8 cellular contexts compared by ENCODE assay signal in genomic region chrX:39652336-39652735, GRCh38.
DNase-seq lines count a peak whose midpoint lies in the region; ATAC-seq and TF ChIP-seq lines count a peak whose summit lies in the region.

No MANE protein-coding gene starts in this region.

- peaks cover 0 to 10% (median 0%) of the 10 kb centered on the region in 7 donors for H3K9me3 Mint-ChIP-seq in CD14-positive monocyte

- H3K4me3 ChIP-seq in HAP-1 (no peak overlapping the region), iPS-20b (ENCODE audit: low read length) (0 out of 2 replicates have a peak overlapping the region, but pooled peaks have one; percentile 52)

- H3K9me3 ChIP-seq in HAP-1: no peaks in the 10 kb centered on the region
- H3K9me3 ChIP-seq in iPS-20b (ENCODE audit: insufficient read depth, low read depth, low read length): no peaks in the 10 kb centered on the region

- H3K27ac ChIP-seq in iPS-20b (ENCODE audit: low read length): no peak overlapping the region

- no peak overlapping the region for H3K27ac Mint-ChIP-seq in CD14-positive monocyte

- H3K27me3 ChIP-seq in HAP-1 (ENCODE audit: low read depth): no peaks in the 10 kb centered on the region
- H3K27me3 ChIP-seq in iPS-20b (ENCODE audit: insufficient read depth, low read length): no peaks in the 10 kb centered on the region

- intact Hi-C loops in CD14-positive monocyte (cut with micrococcal nuclease): no loop called here

- ATAC-seq in HG02623 (IDR thresholded peaks at IDR 0.05; ENCODE audit: unreplicated experiment) (no peak), GM18858 (IDR thresholded peaks at IDR 0.05; ENCODE audit: unreplicated experiment) (no peak), HG03432 (IDR thresholded peaks at IDR 0.05; ENCODE audit: unreplicated experiment) (no peak)

- H3K4me1 Mint-ChIP-seq in CD14-positive monocyte: no peaks in the 10 kb centered on the region

- peaks cover 26% of the 10 kb centered on the region for H3K4me1 ChIP-seq in HAP-1
- peaks cover 25% of the 10 kb centered on the region; the same call in 1 of the 2 replicates for H3K4me1 ChIP-seq in iPS-20b (ENCODE audit: insufficient read depth, low read length)

- peak; percentile 32 for TF ChIP-seq CTCF in CD14-positive monocyte (IDR thresholded peaks at IDR 0.05)

- H3K36me3 ChIP-seq in HAP-1 (replicated peaks) (no peaks in the 10 kb centered on the region), iPS-20b (ENCODE audit: insufficient read depth, low read depth, low read length) (no peaks in the 10 kb centered on the region)

- no peak overlapping the region for H3K9ac ChIP-seq in iPS-20b (ENCODE audit: low read depth, low read length)

- no peak for DNase-seq in CD14-positive monocyte (ENCODE audit: low spot score)
- DNase-seq in HAP-1 (ENCODE audit: low spot score in 2 of 2): peak; percentile 52 to 67
- DNase-seq in activated CD4-positive, alpha-beta T cell treated with anti-CD3 and anti-CD28 coated beads for 4 hours: peak; percentile 3 to 10
- DNase-seq in NCI-H510A (lab: John Stamatoyannopoulos, UW): no peak

- H3K36me3 Mint-ChIP-seq in CD14-positive monocyte: no peaks in the 10 kb centered on the region

- in situ Hi-C loops in HAP-1 (cut with MboI; ENCODE audit: low sequenced_read_pairs): no loop called here

- no peak overlapping the region for H3K4me3 Mint-ChIP-seq in CD14-positive monocyte

- H3K27me3 Mint-ChIP-seq in CD14-positive monocyte (ENCODE audit: low read depth in 3 of 3): peaks cover 6 to 30% (median 13%) of the 10 kb centered on the region in 3 donors

Comparison
In these comparisons a context has a peak if more than half of its experiments do, and no peak if none do; other contexts are left out.
1. DNase-seq: peak in HAP-1 (2 of 2) and activated CD4-positive, alpha-beta T cell treated with anti-CD3 and anti-CD28 coated beads for 4 hours (2 of 2); none in CD14-positive monocyte (single experiment) and NCI-H510A (single experiment).